In genomic region chr1:2460203-2460602, GRCh38 we compare ENCODE assay signal across 19 cellular contexts. TPM values are rescaled to one million over a fixed set of nuclear protein-coding genes. Genes with fewer than 3 reads are reported as not detected.
DNase-seq lines count a peak whose midpoint lies in the region; ATAC-seq, FAIRE-seq and TF ChIP-seq lines count a peak whose summit lies in the region.
"Had no signal": no experiment of that assay in that cellular context is flagged by ENCODE, and none has a peak within 500 bp of the region (broad histone marks: within the 10 kb centered on the region; RNA-seq: fewer than 3 reads in every experiment).

No MANE protein-coding gene starts in this region.

- H3K9me3 ChIP-seq in PC-9 (ENCODE audit: insufficient read depth, low read depth) (no peaks in the 10 kb centered on the region), K562 (replicated peaks; ENCODE audit: control insufficient read depth, insufficient read depth, low read depth, low read length) (no peaks in the 10 kb centered on the region), skeletal muscle satellite cell (replicated peaks; ENCODE audit: low read length) (no peaks in the 10 kb centered on the region)

- no peak for TF ChIP-seq RAD21 in K562 (CRISPR knock-in tag; conservative IDR thresholded peaks at IDR 0.05 in 1 of 2, IDR thresholded peaks at IDR 0.05 in 1 of 2)

- FAIRE-seq in K562 (lab: Jason Lieb, UNC): no peak
- FAIRE-seq: GM12892, GM18507, HepG2 had no signal

- 5% methylated on average over 8 of the region's 8 CpGs for WGBS in K562 (ENCODE audit: insufficient coverage, low coverage, missing lambda C conversion rate)

- CTCF ChIA-PET in PC-9 (lab: Charles Lee) (no interaction called here), K562 (lab: Yijun Ruan, JAX; ENCODE audit: low intra/inter-chr PET ratio) (no interaction called here)

- no peak for TF ChIP-seq POLR2A in K562 (conservative IDR thresholded peaks at IDR 0.05)

- TF ChIP-seq CTCF in PC-9 (conservative IDR thresholded peaks at IDR 0.05) (no peak), K562 (IDR thresholded peaks at IDR 0.05 in 2 of 3, conservative IDR thresholded peaks at IDR 0.05 in 1 of 3; ENCODE audit: insufficient read depth in 2 of 3, low read depth in 1 of 3, low read length in 3 of 3) (no peak)

- H3F3A ChIP-seq in PC-9 (ENCODE audit: insufficient read depth, low read depth): no peaks in the 10 kb centered on the region

- H2AFZ ChIP-seq in PC-9 (no peak overlapping the region), K562 (ENCODE audit: low read depth, low read length) (no peak overlapping the region)

- no peaks in the 10 kb centered on the region for H3K36me3 ChIP-seq in PC-9 (ENCODE audit: low read depth)
- H3K36me3 ChIP-seq in K562 (ENCODE audit: control insufficient read depth, insufficient read depth, low read length): no peaks in the 10 kb centered on the region
- no peaks in the 10 kb centered on the region for H3K36me3 ChIP-seq in skeletal muscle satellite cell (ENCODE audit: insufficient read depth, low read length)

- H3K4me3 ChIP-seq in PC-9 (no peak overlapping the region), K562 (no peak overlapping the region), skeletal muscle satellite cell (ENCODE audit: low read length) (no peak overlapping the region)

- BruUV-seq in PC-9 (replicated peaks; lab: Mats Ljungman, UMichigan): no TSS peak
- no TSS peak for BruUV-seq in K562 (replicated peaks; lab: Mats Ljungman, UMichigan)

- in situ Hi-C loops in K562 (cut with MboI): no loop called here

- H4K20me1 ChIP-seq in PC-9 (ENCODE audit: insufficient read depth): no peaks in the 10 kb centered on the region; the same call in 1 of the 2 replicates
- H4K20me1 ChIP-seq in K562 (replicated peaks; ENCODE audit: control insufficient read depth, insufficient read depth, low read length): peaks cover 30% of the 10 kb centered on the region

- H3K4me1 ChIP-seq in PC-9 (replicated peaks; ENCODE audit: insufficient read depth): peaks cover 8% of the 10 kb centered on the region; the same call in 1 of the 2 replicates
- peaks cover 0 to 44% of the 10 kb centered on the region in 2 experiments; a peak in 1 of 5 replicates for H3K4me1 ChIP-seq in K562 (replicated peaks in 1 of 2; ENCODE audit: control insufficient read depth in 2 of 2, insufficient read depth in 2 of 2, low read length in 2 of 2)
- peaks cover 16% of the 10 kb centered on the region for H3K4me1 ChIP-seq in skeletal muscle satellite cell (ENCODE audit: control insufficient read depth, insufficient read depth, low read length)

- 0 out of 2 replicates have a peak overlapping the region, but pooled peaks have one; percentile 7 for H3K4me2 ChIP-seq in PC-9
- no peak overlapping the region for H3K4me2 ChIP-seq in K562 (ENCODE audit: insufficient read depth, low read length)
- peak overlapping the region; percentile 38 for H3K4me2 ChIP-seq in skeletal muscle satellite cell (ENCODE audit: low read length)
- H3K4me2 ChIP-seq: KMS-11 had no signal

- POLR2A ChIA-PET in PC-9 (lab: Charles Lee; ENCODE audit: unreplicated experiment): no interaction called here
- POLR2A ChIA-PET in K562 (lab: Yijun Ruan, JAX): interaction anchor here (0.6 to 1.5 kb wide), 4 partner anchors 11 to 75 kb away, joined by 3 to 4 read pairs (median 3); no protein-coding TSS in a partner anchor

- no peaks in the 10 kb centered on the region for H3K9me2 ChIP-seq in PC-9 (ENCODE audit: insufficient read depth)

- intact Hi-C loops in PC-9 (cut with micrococcal nuclease; ENCODE audit: unreplicated experiment): no loop called here
- intact Hi-C loops in K562 (cut with micrococcal nuclease): no loop called here

- H3K27me3 ChIP-seq in PC-9 (ENCODE audit: insufficient read depth, low read depth) (peaks cover 29% of the 10 kb centered on the region), K562 (ENCODE audit: control insufficient read depth in 2 of 2, insufficient read depth in 2 of 2, low read length in 2 of 2) (peaks cover 20 to 78% of the 10 kb centered on the region in 2 experiments; a peak in 3 of 5 replicates), skeletal muscle satellite cell (ENCODE audit: control insufficient read depth, insufficient read depth, low read length) (peaks cover 33% of the 10 kb centered on the region)

- H3K27ac ChIP-seq in PC-9 (no peak overlapping the region), K562 (ENCODE audit: extremely low read depth, low read depth, low read length) (no peak overlapping the region)
- H3K27ac ChIP-seq: 22Rv1, KMS-11 had no signal

- DNase-seq in DMS 273 (lab: John Stamatoyannopoulos, UW; ENCODE audit: unreplicated experiment) (peak; percentile 43), DMS 273 treated with DMSO at 0.1 percent for 48 hours (lab: John Stamatoyannopoulos, UW) (no peak), PC-9 (no peak), K562 (ENCODE audit: extremely low read depth in 1 of 4, low spot score in 3 of 4) (no peak), SK-N-DZ (ENCODE audit: low spot score) (no peak)
- DNase-seq: CD4-positive, alpha-beta T cell; MV-4-11; NCI-H1417 treated with DMSO at 0.1 percent for 48 hours; NCI-H2029; NCI-H2171 treated with DMSO at 0.1 percent for 48 hours; NCI-H446 had no signal

- no peak for TF ChIP-seq EP300 in K562 (IDR thresholded peaks at IDR 0.05; ENCODE audit: low read length)

- ATAC-seq in K562: no peak
- ATAC-seq in HG03175 (IDR thresholded peaks at IDR 0.05; ENCODE audit: unreplicated experiment): no peak
- no peak; the same call in 2 of the 3 replicates for ATAC-seq in SK-N-SH treated with all-trans-retinoic acid at 6 μM for 48 hours

- H3K9ac ChIP-seq in K562 (ENCODE audit: insufficient read depth in 1 of 2, low read depth in 2 of 2, low read length in 2 of 2) (no peak overlapping the region), skeletal muscle satellite cell (ENCODE audit: low read depth, low read length) (no peak overlapping the region)
- H3K9ac ChIP-seq: KMS-11 had no signal

- H3K79me2 ChIP-seq in PC-9 (ENCODE audit: low read depth): no peaks in the 10 kb centered on the region
- no peaks in the 10 kb centered on the region for H3K79me2 ChIP-seq in K562 (ENCODE audit: control insufficient read depth, insufficient read depth, low read length)

- H3K9me1 ChIP-seq in K562 (ENCODE audit: control insufficient read depth, insufficient read depth, low read length): no peaks in the 10 kb centered on the region

TF ChIP-seq in SK-N-SH treated with all-trans-retinoic acid at 6 μM for 48 hours, 23 proteins besides CTCF, POLR2A, EP300 and RAD21 (continues in another document):
- TF ChIP-seq ISL1 (CRISPR knock-in tag; IDR thresholded peaks at IDR 0.05) (no peak), ESRRG (CRISPR knock-in tag; IDR thresholded peaks at IDR 0.05) (no peak), ARNTL (CRISPR knock-in tag; IDR thresholded peaks at IDR 0.05; ENCODE audit: borderline replicate concordance, low read depth) (no peak), SNAI2 (CRISPR knock-in tag; IDR thresholded peaks at IDR 0.05) (no peak), RARB (CRISPR knock-in tag; IDR thresholded peaks at IDR 0.05) (no peak)

RNA-seq across cellular contexts. Expression of gene PLCH2, which starts 15.9 kb away (rescaled TPM):
- total RNA-seq in PC-9 (2021): 0.98 and 1.5 TPM in 2 replicates
- 0.07 TPM in 1 of 2 replicates, not detected in the other for total RNA-seq in K562 (2011; cell fraction: chromatin; rRNA removed; ENCODE audit: low replicate concordance)
- not detected in 2 replicates for total RNA-seq in K562 (2011; cell fraction: nucleolus; rRNA removed)
- not detected in 2 replicates for total RNA-seq in K562 (2011; cell fraction: nucleoplasm; rRNA removed)
- not detected in 2 replicates for total RNA-seq in K562 (2014; rRNA removed)
- not detected in 2 replicates for total RNA-seq in K562 (2014; rRNA removed; fragmentation: Illumina TruSeq; extraction: Trizol)
- total RNA-seq in K562 (2015; rRNA removed; fragmentation: Illumina TruSeq; extraction: Trizol): not detected in 2 replicates
- 0.04 and 0.16 TPM in 2 replicates for total RNA-seq in K562 (2021)
- polyA plus RNA-seq in K562 (2011; rRNA removed): not detected in 2 replicates
- not detected in 2 replicates for polyA plus RNA-seq in K562 (2011; cell fraction: cytosol; rRNA removed)
- polyA plus RNA-seq in K562 (2011; cell fraction: nucleus; rRNA removed): 0.01 and 0.04 TPM in 2 replicates
- not detected in 2 replicates for polyA plus RNA-seq in K562 (2012)
- polyA plus RNA-seq in K562 (2014; fragmentation: Illumina TruSeq; extraction: Trizol): not detected in 2 replicates
- not detected for polyA plus RNA-seq in K562 (2014; fragmentation: Nextera tagmentation; extraction: Ambion mirVana)
- polyA plus RNA-seq in K562 (2014; rRNA removed): not detected in 2 replicates
- polyA minus RNA-seq in K562 (2011; rRNA and poly(A)+ RNA removed): not detected in 2 replicates
- not detected in 2 replicates for polyA minus RNA-seq in K562 (2011; cell fraction: cytosol; rRNA and poly(A)+ RNA removed)
- polyA minus RNA-seq in K562 (2011; cell fraction: nucleus; rRNA and poly(A)+ RNA removed): not detected in 2 replicates
- total RNA-seq in skeletal muscle satellite cell (2012; rRNA removed): under 0.01 and 0.22 TPM in 2 replicates
- polyA plus RNA-seq in SK-N-DZ (2014; cell fraction: cytosol; rRNA removed): 0.08 and 0.14 TPM in 2 replicates
- 1.8 and 2.4 TPM in 2 replicates for polyA plus RNA-seq in SK-N-DZ (2014; cell fraction: nucleus; rRNA removed)

RNA-seq across cellular contexts. Expression of gene PEX10, which starts 47.8 kb away (rescaled TPM):
- total RNA-seq in PC-9 (2021) (24.3 and 26.3 TPM in 2 replicates), K562 (2014; rRNA removed) (24.5 and 26.2 TPM in 2 replicates), K562 (2014; rRNA removed; fragmentation: Illumina TruSeq; extraction: Trizol) (5.6 and 5.7 TPM in 2 replicates), K562 (2015; rRNA removed; fragmentation: Illumina TruSeq; extraction: Trizol) (8.4 and 9.3 TPM in 2 replicates), K562 (2021) (18.2 and 18.7 TPM in 2 replicates)
- 13.3 and 27.8 TPM in 2 replicates for total RNA-seq in K562 (2011; cell fraction: chromatin; rRNA removed; ENCODE audit: low replicate concordance)
- 23.4 and 30.4 TPM in 2 replicates for total RNA-seq in K562 (2011; cell fraction: nucleolus; rRNA removed)
- total RNA-seq in K562 (2011; cell fraction: nucleoplasm; rRNA removed): 18.3 and 19.9 TPM in 2 replicates
- polyA plus RNA-seq in K562 (2011; rRNA removed) (8.7 and 9.4 TPM in 2 replicates), K562 (2014; fragmentation: Illumina TruSeq; extraction: Trizol) (6.4 and 10.6 TPM in 2 replicates), K562 (2014; fragmentation: Nextera tagmentation; extraction: Ambion mirVana) (under 1 TPM; 0.03 to 0.11 TPM), K562 (2014; rRNA removed) (18.8 and 22.5 TPM in 2 replicates)
- 9.6 and 19.3 TPM in 2 replicates for polyA plus RNA-seq in K562 (2011; cell fraction: cytosol; rRNA removed)
- polyA plus RNA-seq in K562 (2011; cell fraction: nucleus; rRNA removed): 18.8 and 28.5 TPM in 2 replicates
- 9.3 and 13.4 TPM in 2 replicates for polyA plus RNA-seq in K562 (2012)
- polyA minus RNA-seq in K562 (2011; rRNA and poly(A)+ RNA removed): 3.5 and 3.9 TPM in 2 replicates
- polyA minus RNA-seq in K562 (2011; cell fraction: cytosol; rRNA and poly(A)+ RNA removed): 5.4 and 14.7 TPM in 2 replicates
- 11.1 and 14.0 TPM in 2 replicates for polyA minus RNA-seq in K562 (2011; cell fraction: nucleus; rRNA and poly(A)+ RNA removed)
- total RNA-seq in skeletal muscle satellite cell (2012; rRNA removed): 28.9 and 31.2 TPM in 2 replicates
- 22.5 and 23.5 TPM in 2 replicates for polyA plus RNA-seq in SK-N-DZ (2014; cell fraction: cytosol; rRNA removed)
- polyA plus RNA-seq in SK-N-DZ (2014; cell fraction: nucleus; rRNA removed): 16.4 and 21.5 TPM in 2 replicates
